14 cellular contexts compared by ENCODE assay signal in genomic region chr10:44293842-44294241, GRCh38.
DNase-seq lines count a peak whose midpoint lies in the region; ATAC-seq and TF ChIP-seq lines count a peak whose summit lies in the region.
"Had no signal": no experiment of that assay in that cellular context is flagged by ENCODE, and none has a peak within 500 bp of the region (broad histone marks: within the 10 kb centered on the region; RNA-seq: fewer than 3 reads in every experiment).

No MANE protein-coding gene starts in this region.

- no peaks in the 10 kb centered on the region for H3K9me3 ChIP-seq in gastroesophageal sphincter
- H3K9me3 ChIP-seq in osteoblast (ENCODE audit: low read depth, low read length) = no peaks in the 10 kb centered on the region
- H3K9me3 ChIP-seq in Karpas-422 (ENCODE audit: low read length) = no peaks in the 10 kb centered on the region
- H3K9me3 ChIP-seq: SJSA1 had no signal

- H3K36me3 ChIP-seq in gastroesophageal sphincter (no peaks in the 10 kb centered on the region), osteoblast (ENCODE audit: insufficient read depth, low read length) (no peaks in the 10 kb centered on the region), Karpas-422 (ENCODE audit: insufficient read depth, low read length) (no peaks in the 10 kb centered on the region)
- H3K36me3 ChIP-seq: SJSA1 had no signal

- H4K20me1 ChIP-seq in osteoblast (ENCODE audit: insufficient read depth, low read length) (no peaks in the 10 kb centered on the region), Karpas-422 (ENCODE audit: insufficient read depth, low read depth, low read length) (no peaks in the 10 kb centered on the region)

- no peaks in the 10 kb centered on the region for H3K9me2 ChIP-seq in Karpas-422 (replicated peaks; ENCODE audit: insufficient read depth, low read length)

- peak overlapping the region in 1 of 2 donors; percentile 23 for H3K4me3 ChIP-seq in gastroesophageal sphincter
- H3K4me3 ChIP-seq in osteoblast (ENCODE audit: insufficient read depth, low read length) = peak overlapping the region; percentile 52
- H3K4me3 ChIP-seq in Karpas-422 (ENCODE audit: low read length) = no peak overlapping the region
- H3K4me3 ChIP-seq: SJSA1, skin epidermis had no signal

- H3K79me2 ChIP-seq in osteoblast (ENCODE audit: insufficient read depth, low read length) (no peaks in the 10 kb centered on the region), Karpas-422 (ENCODE audit: low read length) (no peaks in the 10 kb centered on the region)

- 16 to 23% methylated on average over 5 to 6 of the region's 7 CpGs for WGBS in gastroesophageal sphincter (ENCODE audit: low coverage in 1 of 2), 2 donors

- H3K27me3 ChIP-seq in gastroesophageal sphincter (peaks cover 12% of the 10 kb centered on the region), osteoblast (ENCODE audit: insufficient read depth, low read length) (no peaks in the 10 kb centered on the region), Karpas-422 (ENCODE audit: low read length) (no peaks in the 10 kb centered on the region; the same call in 1 of the 2 replicates)
- H3K27me3 ChIP-seq: SJSA1 had no signal

- intact Hi-C loops in Right ventricle myocardium inferior (cut with DNase I) = no loop called here
- intact Hi-C loops in cardiac septum (cut with DNase I) = loop anchor here (10.0 kb wide), 1 partner anchor 469 kb away; no protein-coding TSS in a partner anchor

- H3K4me2 ChIP-seq in osteoblast (ENCODE audit: insufficient read depth, low read length) (peak overlapping the region; percentile 68), Karpas-422 (ENCODE audit: low read depth, low read length, poor library complexity, severe bottlenecking) (no peak overlapping the region)

- peak overlapping the region; percentile 77 to 86 (median 83) for H3K27ac ChIP-seq in gastroesophageal sphincter
- H3K27ac ChIP-seq in osteoblast (ENCODE audit: low read depth, low read length) = peak overlapping the region; percentile 99
- H3K27ac ChIP-seq in Karpas-422 (ENCODE audit: low read length) = no peak overlapping the region
- H3K27ac ChIP-seq: SJSA1 had no signal

- no peak for TF ChIP-seq EP300 in gastroesophageal sphincter (IDR thresholded peaks at IDR 0.05)

- ATAC-seq in Right ventricle myocardium inferior = peak; percentile 91
- ATAC-seq in gastroesophageal sphincter = peak; percentile 92
- ATAC-seq: activated CD4-positive, alpha-beta T cell treated with anti-CD3 and anti-CD28 coated beads for 36 hours had no signal

- H3K9ac ChIP-seq in Karpas-422 (ENCODE audit: low read length) = no peak overlapping the region

- H2AFZ ChIP-seq in osteoblast (ENCODE audit: low read length) (peak overlapping the region; percentile 73), Karpas-422 (ENCODE audit: low read length) (no peak overlapping the region)

- peaks cover 4 to 38% (median 11%) of the 10 kb centered on the region in 3 donors for H3K4me1 ChIP-seq in gastroesophageal sphincter
- peaks cover 28% of the 10 kb centered on the region for H3K4me1 ChIP-seq in osteoblast (ENCODE audit: insufficient read depth, low read length)
- H3K4me1 ChIP-seq in Karpas-422 (ENCODE audit: low read length) = peaks cover 4% of the 10 kb centered on the region; the same call in 1 of the 2 replicates
- H3K4me1 ChIP-seq: SJSA1 had no signal

- peak; percentile 72 for DNase-seq in Right ventricle myocardium inferior (ENCODE audit: missing footprints)
- no peak for DNase-seq in cardiac septum (ENCODE audit: low spot score)
- peak; percentile 93 for DNase-seq in osteoblast (ENCODE audit: insufficient read length, low spot score, missing footprints)
- no peak for DNase-seq in stimulated activated naive CD4-positive, alpha-beta T cell treated with Interleukin-2 at 50 U/mL for 16 hours (lab: John Stamatoyannopoulos, UW)
- no peak for DNase-seq in NOMO-1 treated with dmso at 0.1 percent for 144 hours (lab: John Stamatoyannopoulos, UW; ENCODE audit: unreplicated experiment)
- no peak for DNase-seq in activated CD4-positive, alpha-beta T cell treated with anti-CD3 and anti-CD28 coated beads, Interleukin-2, amount 50 U/mL, for 48 hours
- no peak for DNase-seq in Karpas-422
- DNase-seq: activated CD4-positive, alpha-beta T cell treated with anti-CD3 and anti-CD28 coated beads for 36 hours; activated gamma-delta T cell; KG1; NCI-H2227 treated with DMSO at 0.1 percent for 48 hours had no signal

- TF ChIP-seq POLR2A in gastroesophageal sphincter (IDR thresholded peaks at IDR 0.05) = no peak

- no peak for TF ChIP-seq CTCF in gastroesophageal sphincter (IDR thresholded peaks at IDR 0.05)
- no peak for TF ChIP-seq CTCF in osteoblast (IDR thresholded peaks at IDR 0.05; ENCODE audit: extremely low read depth, low read depth, low read length)

Comparison
In these comparisons a context has a peak if more than half of its experiments do, and no peak if none do; other contexts are left out.
1. DNase-seq: peak in Right ventricle myocardium inferior (single experiment) and osteoblast (single experiment); none in cardiac septum (single experiment), stimulated activated naive CD4-positive, alpha-beta T cell treated with Interleukin-2 at 50 U/mL for 16 hours (single experiment), NOMO-1 treated with dmso at 0.1 percent for 144 hours (single experiment), activated CD4-positive, alpha-beta T cell treated with anti-CD3 and anti-CD28 coated beads, Interleukin-2, amount 50 U/mL, for 48 hours (0 of 2) and Karpas-422 (single experiment).